ENCODE assay signal across 9 cellular contexts in the genomic region with DNA sequence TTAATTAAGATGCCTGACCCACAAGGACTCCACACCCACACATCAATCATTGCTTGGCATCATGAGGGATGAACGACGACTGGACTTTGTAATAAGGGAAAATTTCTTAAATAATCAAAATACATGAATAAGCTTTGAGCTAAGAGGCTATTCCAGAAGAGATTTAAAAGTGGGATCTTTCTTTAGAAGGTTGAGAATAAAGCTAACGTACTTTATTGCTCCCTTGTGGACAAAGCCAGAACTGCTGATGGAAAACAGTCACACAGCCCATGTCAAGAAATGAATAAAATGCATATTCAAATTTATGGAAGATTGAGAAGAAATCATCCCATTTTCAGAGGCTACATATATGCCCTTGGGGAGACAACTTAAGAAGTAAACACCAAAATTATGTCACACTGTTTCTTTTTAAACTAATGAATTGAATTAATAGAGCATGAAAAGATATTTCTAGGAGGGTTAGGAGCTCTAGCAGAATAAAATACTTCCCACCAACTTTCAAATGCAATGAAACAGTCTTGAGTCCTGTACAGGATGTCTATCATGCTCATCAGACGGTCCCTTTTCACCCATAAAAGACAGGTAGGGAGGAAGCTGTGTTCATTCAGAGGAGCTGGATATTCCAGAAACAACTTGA.
A peak's percentile ranks its signal among the peaks of the same experiment; 100 is the strongest.
DNase-seq lines count a peak whose midpoint lies in the region; ATAC-seq, FAIRE-seq and TF ChIP-seq lines count a peak whose summit lies in the region.
"Had no signal": no experiment of that assay in that cellular context is flagged by ENCODE, and none has a peak within 500 bp of the region (broad histone marks: within the 10 kb centered on the region; RNA-seq: fewer than 3 reads in every experiment).

No MANE protein-coding gene starts in this region.

- no TSS peak for BruUV-seq in Calu3 (replicated peaks; lab: Mats Ljungman, UMichigan)

- H3K4me1 ChIP-seq in psoas muscle = no peaks in the 10 kb centered on the region

- H3K9me3 ChIP-seq in psoas muscle = no peaks in the 10 kb centered on the region

- H3K27me3 ChIP-seq in H7 (ENCODE audit: control insufficient read depth, insufficient read depth, low read length) = no peaks in the 10 kb centered on the region
- H3K27me3 ChIP-seq in psoas muscle (ENCODE audit: insufficient read depth in 3 of 3, low read length in 2 of 3) = no peaks in the 10 kb centered on the region

- no peaks in the 10 kb centered on the region for H3K27me3 Mint-ChIP-seq in Calu3 (ENCODE audit: unreplicated experiment)
- no peaks in the 10 kb centered on the region for H3K27me3 Mint-ChIP-seq in activated T-helper 1 cell treated with anti-CD3 and anti-CD28 coated beads, Interleukin-12 subunit alpha, Interleukin-12 subunit beta, Interleukin-2, Interleukin-4 antibody, amounts not matched to agents 30 ng/mL and 10 ng/mL and 1 ng/mL, durations not matched to agents 14 hours and 24 hours and 36 hours (ENCODE audit: insufficient read depth)

- CTCF ChIA-PET in Calu3 (lab: Charles Lee) = interaction anchor here (0.6 to 2.4 kb wide), 14 partner anchors 13 to 829 kb away, joined by 3 to 8 read pairs (median 4); partner anchors contain the start of gene ZNF652

- H3K36me3 Mint-ChIP-seq in Calu3 (ENCODE audit: insufficient read depth, unreplicated experiment) = peaks cover 10% of the 10 kb centered on the region
- peaks cover 6% of the 10 kb centered on the region for H3K36me3 Mint-ChIP-seq in activated T-helper 1 cell treated with anti-CD3 and anti-CD28 coated beads, Interleukin-12 subunit alpha, Interleukin-12 subunit beta, Interleukin-2, Interleukin-4 antibody, amounts not matched to agents 30 ng/mL and 10 ng/mL and 1 ng/mL, durations not matched to agents 14 hours and 24 hours and 36 hours (ENCODE audit: low read depth)

- DNase-seq in Calu3 = peak; percentile 39
- peak; percentile 50 for DNase-seq in H7
- DNase-seq in SW480 (ENCODE audit: low spot score) = peak; percentile 32
- DNase-seq in fibroblast of peridontal ligament (ENCODE audit: extremely low read depth) = peak; percentile 61
- DNase-seq in psoas muscle = no peak
- DNase-seq in activated T-helper 1 cell treated with anti-CD3 and anti-CD28 coated beads, Interleukin-12 subunit alpha, Interleukin-12 subunit beta, Interleukin-2, Interleukin-4 antibody, amounts not matched to agents 30 ng/mL and 10 ng/mL and 1 ng/mL, durations not matched to agents 14 hours and 24 hours and 36 hours (ENCODE audit: low spot score) = no peak
- no peak for DNase-seq in NCI-H2029 treated with DMSO at 0.1 percent for 48 hours (lab: John Stamatoyannopoulos, UW)
- DNase-seq in GM19239 (ENCODE audit: insufficient read length, low spot score) = no peak

- no peak overlapping the region for H3K4me3 ChIP-seq in H7 (ENCODE audit: insufficient read depth, low read depth, low read length)
- no peak overlapping the region for H3K4me3 ChIP-seq in psoas muscle
- H3K4me3 ChIP-seq: skin epidermis had no signal

- no peak overlapping the region for H3K27ac ChIP-seq in psoas muscle
- H3K27ac ChIP-seq: skin epidermis had no signal

- no peaks in the 10 kb centered on the region for H3K4me1 Mint-ChIP-seq in Calu3 (ENCODE audit: low read depth, unreplicated experiment)
- H3K4me1 Mint-ChIP-seq in activated T-helper 1 cell treated with anti-CD3 and anti-CD28 coated beads, Interleukin-12 subunit alpha, Interleukin-12 subunit beta, Interleukin-2, Interleukin-4 antibody, amounts not matched to agents 30 ng/mL and 10 ng/mL and 1 ng/mL, durations not matched to agents 14 hours and 24 hours and 36 hours (ENCODE audit: low read depth) = no peaks in the 10 kb centered on the region

- no peak overlapping the region for H3K4me3 Mint-ChIP-seq in Calu3 (ENCODE audit: low read depth, unreplicated experiment)
- no peak overlapping the region for H3K4me3 Mint-ChIP-seq in activated T-helper 1 cell treated with anti-CD3 and anti-CD28 coated beads, Interleukin-12 subunit alpha, Interleukin-12 subunit beta, Interleukin-2, Interleukin-4 antibody, amounts not matched to agents 30 ng/mL and 10 ng/mL and 1 ng/mL, durations not matched to agents 14 hours and 24 hours and 36 hours

- no peaks in the 10 kb centered on the region for H3K9me3 Mint-ChIP-seq in Calu3 (ENCODE audit: low read depth, unreplicated experiment)
- no peaks in the 10 kb centered on the region for H3K9me3 Mint-ChIP-seq in activated T-helper 1 cell treated with anti-CD3 and anti-CD28 coated beads, Interleukin-12 subunit alpha, Interleukin-12 subunit beta, Interleukin-2, Interleukin-4 antibody, amounts not matched to agents 30 ng/mL and 10 ng/mL and 1 ng/mL, durations not matched to agents 14 hours and 24 hours and 36 hours

- H3K36me3 ChIP-seq in H7 (replicated peaks; ENCODE audit: control insufficient read depth, insufficient read depth, low read length) = no peaks in the 10 kb centered on the region; the same call in 1 of the 2 replicates
- H3K36me3 ChIP-seq in psoas muscle (ENCODE audit: insufficient read depth in 1 of 2, low read depth in 1 of 2) = peaks cover 0 to 32% of the 10 kb centered on the region in 2 donors

- intact Hi-C loops in Calu3 (cut with micrococcal nuclease; ENCODE audit: unreplicated experiment) = loop anchor here (2.0 kb wide), 1 partner anchor 30 kb away; no protein-coding TSS in a partner anchor
- intact Hi-C loops in psoas muscle (cut with DNase I) = loop anchor here in 1 of 2 donors (5.0 kb wide), 2 partner anchors 64 to 109 kb away; no protein-coding TSS in a partner anchor
- intact Hi-C loops in activated T-helper 1 cell treated with anti-CD3 and anti-CD28 coated beads, Interleukin-12 subunit alpha, Interleukin-12 subunit beta, Interleukin-2, Interleukin-4 antibody, amounts not matched to agents 30 ng/mL and 10 ng/mL and 1 ng/mL, durations not matched to agents 14 hours and 24 hours and 36 hours (cut with micrococcal nuclease) = loop anchor here (1.0 to 5.0 kb wide), 2 partner anchors 59 to 111 kb away; partner anchors contain the start of gene PHOSPHO1

- TF ChIP-seq CTCF in Calu3 (IDR thresholded peaks at IDR 0.05; ENCODE audit: unreplicated experiment) = peak; percentile 55
- TF ChIP-seq CTCF in psoas muscle (IDR thresholded peaks at IDR 0.05) = peak; percentile 67

- FAIRE-seq in GM19239 (lab: Jason Lieb, UNC) = no peak

- WGBS in psoas muscle, 3 donors = 54 to 69% (median 55%) methylated on average over 4 of the region's 4 CpGs

- ATAC-seq in psoas muscle = peak in 2 of 4 donors; percentile 50 to 55

- no peak overlapping the region for H3K27ac Mint-ChIP-seq in Calu3 (ENCODE audit: unreplicated experiment)
- H3K27ac Mint-ChIP-seq in activated T-helper 1 cell treated with anti-CD3 and anti-CD28 coated beads, Interleukin-12 subunit alpha, Interleukin-12 subunit beta, Interleukin-2, Interleukin-4 antibody, amounts not matched to agents 30 ng/mL and 10 ng/mL and 1 ng/mL, durations not matched to agents 14 hours and 24 hours and 36 hours = no peak overlapping the region

Comparison
In these comparisons a context has a peak if more than half of its experiments do, and no peak if none do; other contexts are left out.
1. DNase-seq: peak in Calu3 (single experiment), H7 (single experiment), SW480 (single experiment) and fibroblast of peridontal ligament (single experiment); none in psoas muscle (0 of 2), activated T-helper 1 cell treated with anti-CD3 and anti-CD28 coated beads, Interleukin-12 subunit alpha, Interleukin-12 subunit beta, Interleukin-2, Interleukin-4 antibody, amounts not matched to agents 30 ng/mL and 10 ng/mL and 1 ng/mL, durations not matched to agents 14 hours and 24 hours and 36 hours (single experiment), NCI-H2029 treated with DMSO at 0.1 percent for 48 hours (single experiment) and GM19239 (single experiment).